In the genomic region with DNA sequence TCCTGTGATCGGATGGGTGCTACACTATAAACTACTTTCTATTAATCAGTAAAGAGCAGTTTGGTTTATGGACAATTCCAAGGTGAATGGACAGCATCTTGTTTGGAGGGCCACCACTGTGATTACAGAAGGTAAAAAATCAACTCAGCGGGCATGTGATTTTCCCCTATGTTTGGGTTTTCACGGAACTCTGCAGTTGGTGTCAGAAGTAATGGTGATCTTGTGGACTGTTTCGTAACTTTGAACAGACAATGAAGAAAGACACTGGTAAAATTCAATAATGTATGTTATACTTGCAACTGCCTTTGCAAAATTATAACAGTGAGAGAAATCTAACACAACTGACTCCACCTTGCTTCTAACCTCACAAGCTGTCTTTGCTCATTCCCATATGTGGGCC, we compare ENCODE assay signal across 1 cellular context.
TF ChIP-seq lines count a peak whose summit lies in the region.

No MANE protein-coding gene starts in this region.

TF ChIP-seq in HepG2, 621 proteins besides CTCF, POLR2A, EP300 and RAD21 (continued from another document and continues in another):
- TF ChIP-seq, protein P1, sequence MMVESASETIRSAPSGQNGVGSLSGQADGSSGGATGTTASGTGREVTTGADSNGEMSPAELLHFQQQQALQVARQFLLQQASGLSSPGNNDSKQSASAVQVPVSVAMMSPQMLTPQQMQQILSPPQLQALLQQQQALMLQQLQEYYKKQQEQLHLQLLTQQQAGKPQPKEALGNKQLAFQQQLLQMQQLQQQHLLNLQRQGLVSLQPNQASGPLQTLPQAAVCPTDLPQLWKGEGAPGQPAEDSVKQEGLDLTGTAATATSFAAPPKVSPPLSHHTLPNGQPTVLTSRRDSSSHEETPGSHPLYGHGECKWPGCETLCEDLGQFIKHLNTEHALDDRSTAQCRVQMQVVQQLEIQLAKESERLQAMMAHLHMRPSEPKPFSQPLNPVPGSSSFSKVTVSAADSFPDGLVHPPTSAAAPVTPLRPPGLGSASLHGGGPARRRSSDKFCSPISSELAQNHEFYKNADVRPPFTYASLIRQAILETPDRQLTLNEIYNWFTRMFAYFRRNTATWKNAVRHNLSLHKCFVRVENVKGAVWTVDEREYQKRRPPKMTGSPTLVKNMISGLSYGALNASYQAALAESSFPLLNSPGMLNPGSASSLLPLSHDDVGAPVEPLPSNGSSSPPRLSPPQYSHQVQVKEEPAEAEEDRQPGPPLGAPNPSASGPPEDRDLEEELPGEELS (CRISPR knock-in tag; IDR thresholded peaks at IDR 0.05), result peak; percentile 63
- TF ChIP-seq, protein P2, sequence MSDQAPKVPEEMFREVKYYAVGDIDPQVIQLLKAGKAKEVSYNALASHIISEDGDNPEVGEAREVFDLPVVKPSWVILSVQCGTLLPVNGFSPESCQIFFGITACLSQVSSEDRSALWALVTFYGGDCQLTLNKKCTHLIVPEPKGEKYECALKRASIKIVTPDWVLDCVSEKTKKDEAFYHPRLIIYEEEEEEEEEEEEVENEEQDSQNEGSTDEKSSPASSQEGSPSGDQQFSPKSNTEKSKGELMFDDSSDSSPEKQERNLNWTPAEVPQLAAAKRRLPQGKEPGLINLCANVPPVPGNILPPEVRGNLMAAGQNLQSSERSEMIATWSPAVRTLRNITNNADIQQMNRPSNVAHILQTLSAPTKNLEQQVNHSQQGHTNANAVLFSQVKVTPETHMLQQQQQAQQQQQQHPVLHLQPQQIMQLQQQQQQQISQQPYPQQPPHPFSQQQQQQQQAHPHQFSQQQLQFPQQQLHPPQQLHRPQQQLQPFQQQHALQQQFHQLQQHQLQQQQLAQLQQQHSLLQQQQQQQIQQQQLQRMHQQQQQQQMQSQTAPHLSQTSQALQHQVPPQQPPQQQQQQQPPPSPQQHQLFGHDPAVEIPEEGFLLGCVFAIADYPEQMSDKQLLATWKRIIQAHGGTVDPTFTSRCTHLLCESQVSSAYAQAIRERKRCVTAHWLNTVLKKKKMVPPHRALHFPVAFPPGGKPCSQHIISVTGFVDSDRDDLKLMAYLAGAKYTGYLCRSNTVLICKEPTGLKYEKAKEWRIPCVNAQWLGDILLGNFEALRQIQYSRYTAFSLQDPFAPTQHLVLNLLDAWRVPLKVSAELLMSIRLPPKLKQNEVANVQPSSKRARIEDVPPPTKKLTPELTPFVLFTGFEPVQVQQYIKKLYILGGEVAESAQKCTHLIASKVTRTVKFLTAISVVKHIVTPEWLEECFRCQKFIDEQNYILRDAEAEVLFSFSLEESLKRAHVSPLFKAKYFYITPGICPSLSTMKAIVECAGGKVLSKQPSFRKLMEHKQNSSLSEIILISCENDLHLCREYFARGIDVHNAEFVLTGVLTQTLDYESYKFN (CRISPR knock-in tag; conservative IDR thresholded peaks at IDR 0.05), result peak; percentile 76
- no peak for TF ChIP-seq ZNF333 (CRISPR knock-in tag; IDR thresholded peaks at IDR 0.05; ENCODE audit: borderline replicate concordance)
- TF ChIP-seq, protein P3, sequence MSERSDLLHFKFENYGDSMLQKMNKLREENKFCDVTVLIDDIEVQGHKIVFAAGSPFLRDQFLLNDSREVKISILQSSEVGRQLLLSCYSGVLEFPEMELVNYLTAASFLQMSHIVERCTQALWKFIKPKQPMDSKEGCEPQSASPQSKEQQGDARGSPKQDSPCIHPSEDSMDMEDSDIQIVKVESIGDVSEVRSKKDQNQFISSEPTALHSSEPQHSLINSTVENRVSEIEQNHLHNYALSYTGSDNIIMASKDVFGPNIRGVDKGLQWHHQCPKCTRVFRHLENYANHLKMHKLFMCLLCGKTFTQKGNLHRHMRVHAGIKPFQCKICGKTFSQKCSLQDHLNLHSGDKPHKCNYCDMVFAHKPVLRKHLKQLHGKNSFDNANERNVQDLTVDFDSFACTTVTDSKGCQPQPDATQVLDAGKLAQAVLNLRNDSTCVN (CRISPR knock-in tag; IDR thresholded peaks at IDR 0.05; ENCODE audit: borderline replicate concordance), result no peak
- TF ChIP-seq, protein P4, sequence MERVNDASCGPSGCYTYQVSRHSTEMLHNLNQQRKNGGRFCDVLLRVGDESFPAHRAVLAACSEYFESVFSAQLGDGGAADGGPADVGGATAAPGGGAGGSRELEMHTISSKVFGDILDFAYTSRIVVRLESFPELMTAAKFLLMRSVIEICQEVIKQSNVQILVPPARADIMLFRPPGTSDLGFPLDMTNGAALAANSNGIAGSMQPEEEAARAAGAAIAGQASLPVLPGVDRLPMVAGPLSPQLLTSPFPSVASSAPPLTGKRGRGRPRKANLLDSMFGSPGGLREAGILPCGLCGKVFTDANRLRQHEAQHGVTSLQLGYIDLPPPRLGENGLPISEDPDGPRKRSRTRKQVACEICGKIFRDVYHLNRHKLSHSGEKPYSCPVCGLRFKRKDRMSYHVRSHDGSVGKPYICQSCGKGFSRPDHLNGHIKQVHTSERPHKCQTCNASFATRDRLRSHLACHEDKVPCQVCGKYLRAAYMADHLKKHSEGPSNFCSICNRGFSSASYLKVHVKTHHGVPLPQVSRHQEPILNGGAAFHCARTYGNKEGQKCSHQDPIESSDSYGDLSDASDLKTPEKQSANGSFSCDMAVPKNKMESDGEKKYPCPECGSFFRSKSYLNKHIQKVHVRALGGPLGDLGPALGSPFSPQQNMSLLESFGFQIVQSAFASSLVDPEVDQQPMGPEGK (CRISPR knock-in tag; IDR thresholded peaks at IDR 0.05), result 0 out of 2 replicates have a peak, but pooled peaks have one; percentile 16
- no peak for TF ChIP-seq PAX8 (CRISPR knock-in tag; IDR thresholded peaks at IDR 0.05; ENCODE audit: borderline replicate concordance)
- TF ChIP-seq ZNF781 (CRISPR knock-in tag; IDR thresholded peaks at IDR 0.05; ENCODE audit: borderline replicate concordance, not compliant biosample characterization), result no peak
- TF ChIP-seq, protein P5, sequence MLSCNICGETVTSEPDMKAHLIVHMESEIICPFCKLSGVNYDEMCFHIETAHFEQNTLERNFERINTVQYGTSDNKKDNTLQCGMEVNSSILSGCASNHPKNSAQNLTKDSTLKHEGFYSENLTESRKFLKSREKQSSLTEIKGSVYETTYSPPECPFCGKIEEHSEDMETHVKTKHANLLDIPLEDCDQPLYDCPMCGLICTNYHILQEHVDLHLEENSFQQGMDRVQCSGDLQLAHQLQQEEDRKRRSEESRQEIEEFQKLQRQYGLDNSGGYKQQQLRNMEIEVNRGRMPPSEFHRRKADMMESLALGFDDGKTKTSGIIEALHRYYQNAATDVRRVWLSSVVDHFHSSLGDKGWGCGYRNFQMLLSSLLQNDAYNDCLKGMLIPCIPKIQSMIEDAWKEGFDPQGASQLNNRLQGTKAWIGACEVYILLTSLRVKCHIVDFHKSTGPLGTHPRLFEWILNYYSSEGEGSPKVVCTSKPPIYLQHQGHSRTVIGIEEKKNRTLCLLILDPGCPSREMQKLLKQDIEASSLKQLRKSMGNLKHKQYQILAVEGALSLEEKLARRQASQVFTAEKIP (CRISPR knock-in tag; IDR thresholded peaks at IDR 0.05; ENCODE audit: borderline replicate concordance), result no peak
- TF ChIP-seq GATAD2A (CRISPR knock-in tag; IDR thresholded peaks at IDR 0.05), result peak; percentile 64; the same call in 1 of the 2 replicates
- peak; percentile 68; the same call in 1 of the 2 replicates for TF ChIP-seq FOXJ3 (CRISPR knock-in tag; IDR thresholded peaks at IDR 0.05; ENCODE audit: borderline replicate concordance)
- TF ChIP-seq ELF3 (CRISPR knock-in tag; IDR thresholded peaks at IDR 0.05), result peak; percentile 26; the same call in 1 of the 2 replicates
- TF ChIP-seq PPARG (CRISPR knock-in tag; conservative IDR thresholded peaks at IDR 0.05), result 0 out of 2 replicates have a peak, but pooled peaks have one; percentile 22
- TF ChIP-seq MIXL1 (CRISPR knock-in tag; IDR thresholded peaks at IDR 0.05), result peak; percentile 68; the same call in 1 of the 2 replicates
- TF ChIP-seq JUND (CRISPR knock-in tag; IDR thresholded peaks at IDR 0.05), result no peak
- peak; percentile 71; the same call in 1 of the 2 replicates for TF ChIP-seq SOX5 (CRISPR knock-in tag; IDR thresholded peaks at IDR 0.05; ENCODE audit: borderline replicate concordance)
- TF ChIP-seq, protein P6, sequence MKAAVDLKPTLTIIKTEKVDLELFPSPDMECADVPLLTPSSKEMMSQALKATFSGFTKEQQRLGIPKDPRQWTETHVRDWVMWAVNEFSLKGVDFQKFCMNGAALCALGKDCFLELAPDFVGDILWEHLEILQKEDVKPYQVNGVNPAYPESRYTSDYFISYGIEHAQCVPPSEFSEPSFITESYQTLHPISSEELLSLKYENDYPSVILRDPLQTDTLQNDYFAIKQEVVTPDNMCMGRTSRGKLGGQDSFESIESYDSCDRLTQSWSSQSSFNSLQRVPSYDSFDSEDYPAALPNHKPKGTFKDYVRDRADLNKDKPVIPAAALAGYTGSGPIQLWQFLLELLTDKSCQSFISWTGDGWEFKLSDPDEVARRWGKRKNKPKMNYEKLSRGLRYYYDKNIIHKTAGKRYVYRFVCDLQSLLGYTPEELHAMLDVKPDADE (CRISPR knock-in tag; IDR thresholded peaks at IDR 0.05), result no peak
- peak; percentile 54; the same call in 1 of the 2 replicates for TF ChIP-seq PHF21A (CRISPR knock-in tag; IDR thresholded peaks at IDR 0.05)
- no peak for TF ChIP-seq SIX1 (CRISPR knock-in tag; IDR thresholded peaks at IDR 0.05; ENCODE audit: borderline replicate concordance)
- no peak for TF ChIP-seq REXO4 (CRISPR knock-in tag; IDR thresholded peaks at IDR 0.05; ENCODE audit: borderline replicate concordance)
- 0 out of 2 replicates have a peak, but pooled peaks have one; percentile 35 for TF ChIP-seq FOSL2 (CRISPR knock-in tag; IDR thresholded peaks at IDR 0.05)
- TF ChIP-seq KDM4B (CRISPR knock-in tag; IDR thresholded peaks at IDR 0.05), result no peak
- peak; percentile 57; the same call in 1 of the 2 replicates for TF ChIP-seq ZNF644 (CRISPR knock-in tag; IDR thresholded peaks at IDR 0.05; ENCODE audit: low read depth)
- peak; percentile 71 for TF ChIP-seq NCOR1 (IDR thresholded peaks at IDR 0.05; ENCODE audit: borderline replicate concordance, low read length)
- 0 out of 2 replicates have a peak, but pooled peaks have one; percentile 19 for TF ChIP-seq ZNF292 (CRISPR knock-in tag; IDR thresholded peaks at IDR 0.05; ENCODE audit: borderline replicate concordance, low read depth)
- TF ChIP-seq, protein P7, sequence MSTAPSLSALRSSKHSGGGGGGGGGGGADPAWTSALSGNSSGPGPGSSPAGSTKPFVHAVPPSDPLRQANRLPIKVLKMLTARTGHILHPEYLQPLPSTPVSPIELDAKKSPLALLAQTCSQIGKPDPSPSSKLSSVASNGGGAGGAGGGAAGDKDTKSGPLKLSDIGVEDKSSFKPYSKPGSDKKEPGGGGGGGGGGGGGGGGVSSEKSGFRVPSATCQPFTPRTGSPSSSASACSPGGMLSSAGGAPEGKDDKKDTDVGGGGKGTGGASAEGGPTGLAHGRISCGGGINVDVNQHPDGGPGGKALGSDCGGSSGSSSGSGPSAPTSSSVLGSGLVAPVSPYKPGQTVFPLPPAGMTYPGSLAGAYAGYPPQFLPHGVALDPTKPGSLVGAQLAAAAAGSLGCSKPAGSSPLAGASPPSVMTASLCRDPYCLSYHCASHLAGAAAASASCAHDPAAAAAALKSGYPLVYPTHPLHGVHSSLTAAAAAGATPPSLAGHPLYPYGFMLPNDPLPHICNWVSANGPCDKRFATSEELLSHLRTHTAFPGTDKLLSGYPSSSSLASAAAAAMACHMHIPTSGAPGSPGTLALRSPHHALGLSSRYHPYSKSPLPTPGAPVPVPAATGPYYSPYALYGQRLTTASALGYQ (CRISPR knock-in tag; IDR thresholded peaks at IDR 0.05), result peak; percentile 58; the same call in 1 of the 2 replicates
- TF ChIP-seq ZBTB1 (CRISPR knock-in tag; IDR thresholded peaks at IDR 0.05; ENCODE audit: borderline replicate concordance), result no peak
- TF ChIP-seq, protein P8, sequence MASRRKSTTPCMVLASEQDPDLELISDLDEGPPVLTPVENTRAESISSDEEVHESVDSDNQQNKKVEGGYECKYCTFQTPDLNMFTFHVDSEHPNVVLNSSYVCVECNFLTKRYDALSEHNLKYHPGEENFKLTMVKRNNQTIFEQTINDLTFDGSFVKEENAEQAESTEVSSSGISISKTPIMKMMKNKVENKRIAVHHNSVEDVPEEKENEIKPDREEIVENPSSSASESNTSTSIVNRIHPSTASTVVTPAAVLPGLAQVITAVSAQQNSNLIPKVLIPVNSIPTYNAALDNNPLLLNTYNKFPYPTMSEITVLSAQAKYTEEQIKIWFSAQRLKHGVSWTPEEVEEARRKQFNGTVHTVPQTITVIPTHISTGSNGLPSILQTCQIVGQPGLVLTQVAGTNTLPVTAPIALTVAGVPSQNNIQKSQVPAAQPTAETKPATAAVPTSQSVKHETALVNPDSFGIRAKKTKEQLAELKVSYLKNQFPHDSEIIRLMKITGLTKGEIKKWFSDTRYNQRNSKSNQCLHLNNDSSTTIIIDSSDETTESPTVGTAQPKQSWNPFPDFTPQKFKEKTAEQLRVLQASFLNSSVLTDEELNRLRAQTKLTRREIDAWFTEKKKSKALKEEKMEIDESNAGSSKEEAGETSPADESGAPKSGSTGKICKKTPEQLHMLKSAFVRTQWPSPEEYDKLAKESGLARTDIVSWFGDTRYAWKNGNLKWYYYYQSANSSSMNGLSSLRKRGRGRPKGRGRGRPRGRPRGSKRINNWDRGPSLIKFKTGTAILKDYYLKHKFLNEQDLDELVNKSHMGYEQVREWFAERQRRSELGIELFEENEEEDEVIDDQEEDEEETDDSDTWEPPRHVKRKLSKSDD (CRISPR knock-in tag; IDR thresholded peaks at IDR 0.05; ENCODE audit: low read depth), result peak; percentile 55; the same call in 1 of the 2 replicates
- TF ChIP-seq KDM3A (CRISPR knock-in tag; IDR thresholded peaks at IDR 0.05; ENCODE audit: low read depth), result no peak
- 0 out of 2 replicates have a peak, but pooled peaks have one; percentile 23 for TF ChIP-seq FOXO1 (CRISPR knock-in tag; IDR thresholded peaks at IDR 0.05)
- TF ChIP-seq, protein P9, sequence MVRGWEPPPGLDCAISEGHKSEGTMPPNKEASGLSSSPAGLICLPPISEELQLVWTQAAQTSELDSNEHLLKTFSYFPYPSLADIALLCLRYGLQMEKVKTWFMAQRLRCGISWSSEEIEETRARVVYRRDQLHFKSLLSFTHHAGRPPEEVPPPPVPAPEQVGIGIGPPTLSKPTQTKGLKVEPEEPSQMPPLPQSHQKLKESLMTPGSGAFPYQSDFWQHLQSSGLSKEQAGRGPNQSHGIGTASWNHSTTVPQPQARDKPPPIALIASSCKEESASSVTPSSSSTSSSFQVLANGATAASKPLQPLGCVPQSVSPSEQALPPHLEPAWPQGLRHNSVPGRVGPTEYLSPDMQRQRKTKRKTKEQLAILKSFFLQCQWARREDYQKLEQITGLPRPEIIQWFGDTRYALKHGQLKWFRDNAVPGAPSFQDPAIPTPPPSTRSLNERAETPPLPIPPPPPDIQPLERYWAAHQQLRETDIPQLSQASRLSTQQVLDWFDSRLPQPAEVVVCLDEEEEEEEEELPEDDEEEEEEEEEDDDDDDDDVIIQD (CRISPR knock-in tag; IDR thresholded peaks at IDR 0.05; ENCODE audit: low read depth), result no peak
- peak; percentile 69 for TF ChIP-seq FOXA3 (CRISPR knock-in tag; IDR thresholded peaks at IDR 0.05)
- TF ChIP-seq, protein P10, sequence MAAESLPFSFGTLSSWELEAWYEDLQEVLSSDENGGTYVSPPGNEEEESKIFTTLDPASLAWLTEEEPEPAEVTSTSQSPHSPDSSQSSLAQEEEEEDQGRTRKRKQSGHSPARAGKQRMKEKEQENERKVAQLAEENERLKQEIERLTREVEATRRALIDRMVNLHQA (CRISPR knock-in tag; IDR thresholded peaks at IDR 0.05), result no peak
- TF ChIP-seq CEBPB (IDR thresholded peaks at IDR 0.05; ENCODE audit: borderline replicate concordance, low read depth, low read length), result peak; percentile 85
- TF ChIP-seq NR3C1 (CRISPR knock-in tag; IDR thresholded peaks at IDR 0.05), result no peak
- peak; percentile 23; the same call in 1 of the 2 replicates for TF ChIP-seq RCOR2 (CRISPR knock-in tag; IDR thresholded peaks at IDR 0.05)
- peak; percentile 86 for TF ChIP-seq BCL6 (CRISPR knock-in tag; IDR thresholded peaks at IDR 0.05)
- no peak for TF ChIP-seq SOX13 (IDR thresholded peaks at IDR 0.05)
- peak in 1 of 2 experiments; percentile 84; a peak in 2 of 4 replicates for TF ChIP-seq SOX13 (CRISPR knock-in tag; conservative IDR thresholded peaks at IDR 0.05 in 1 of 2, IDR thresholded peaks at IDR 0.05 in 1 of 2)
